ENCODE assay signal across 8 cellular contexts in the genomic region with DNA sequence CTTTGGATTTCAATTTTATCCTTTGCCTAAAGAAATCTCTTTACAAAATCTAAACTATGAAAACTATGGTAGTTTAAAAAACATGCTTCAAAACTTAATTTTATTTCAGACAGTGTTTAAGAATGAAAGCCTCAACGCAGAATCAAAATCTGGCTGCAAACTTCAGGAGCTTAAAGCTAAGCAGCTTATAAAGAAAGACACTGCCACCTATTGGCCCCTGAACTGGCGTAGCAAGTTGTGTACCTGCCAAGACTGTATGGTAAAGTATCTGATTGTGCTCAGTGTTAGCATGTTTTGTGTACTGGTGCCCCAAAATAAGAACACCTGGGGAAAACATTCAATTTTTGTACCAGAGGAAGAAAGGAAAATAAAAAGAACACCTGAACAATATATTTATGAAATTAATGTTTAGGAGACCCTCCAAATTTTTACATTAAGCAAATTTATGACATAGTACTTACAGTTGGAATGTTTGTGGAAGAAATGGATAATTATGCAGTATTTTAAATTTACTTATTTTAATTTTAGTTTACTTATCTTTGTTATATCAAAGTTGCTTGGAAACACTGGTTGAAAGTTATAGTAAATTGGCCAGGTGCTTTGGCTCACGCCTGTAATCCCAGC. TPM values are rescaled to one million over a fixed set of nuclear protein-coding genes. Genes with fewer than 3 reads are reported as not detected.
DNase-seq lines count a peak whose midpoint lies in the region; ATAC-seq and TF ChIP-seq lines count a peak whose summit lies in the region.

No MANE protein-coding gene starts in this region.

- DNase-seq in activated gamma-delta T cell treated with Interleukin-2 at 50 U/mL for 16 hours = peak; percentile 45
- no peak for DNase-seq in activated gamma-delta T cell (lab: John Stamatoyannopoulos, UW)
- peak; percentile 56 to 87 for DNase-seq in NCI-H524 (lab: John Stamatoyannopoulos, UW)
- peak; percentile 40 for DNase-seq in activated CD8-positive, alpha-beta memory T cell treated with anti-CD3 and anti-CD28 coated beads, Interleukin-2, amount 50 U/mL, for 4 hours
- peak; percentile 35 for DNase-seq in globus pallidus (ENCODE audit: low spot score)
- no peak for DNase-seq in spleen
- DNase-seq in coronary artery (ENCODE audit: low spot score) = no peak

- ATAC-seq in HG02973 (IDR thresholded peaks at IDR 0.05; ENCODE audit: unreplicated experiment) = peak; percentile 53

- intact Hi-C loops in spleen (cut with DNase I; ENCODE audit: low total_unique reads) = no loop called here

- no peaks in the 10 kb centered on the region for H3K4me1 ChIP-seq in spleen

- H3K27ac ChIP-seq in spleen (no peak overlapping the region), coronary artery (no peak overlapping the region)

- peak; percentile 11 to 65 (median 37) for TF ChIP-seq CTCF in spleen (IDR thresholded peaks at IDR 0.05 in 8 of 11, conservative IDR thresholded peaks at IDR 0.05 in 3 of 11)
- no peak for TF ChIP-seq CTCF in coronary artery (IDR thresholded peaks at IDR 0.05)

- H3K4me3 ChIP-seq in spleen (no peak overlapping the region), coronary artery (no peak overlapping the region)

- H3K36me3 ChIP-seq in spleen = peaks cover 0 to 100% (median 94%) of the 10 kb centered on the region in 6 donors

- H3K9me3 ChIP-seq in spleen = no peaks in the 10 kb centered on the region

- no peaks in the 10 kb centered on the region for H3K27me3 ChIP-seq in spleen (replicated peaks in 1 of 7)

- WGBS in spleen, 5 donors = 58 to 68% (median 59%) methylated on average over 3 of the region's 3 CpGs

- no peak for TF ChIP-seq POLR2A in spleen (IDR thresholded peaks at IDR 0.05)

RNA-seq across cellular contexts. Expression of gene UBR7, which starts 12.2 kb away (rescaled TPM):
- total RNA-seq in spleen = 10 to 100 TPM; 15.9 to 39.7 (median 22.2) TPM
- polyA plus RNA-seq in spleen = 10 to 100 TPM in 2 of 3 donors, 1 to 10 TPM in 1; 9.7 to 15.1 (median 13.1) TPM

RNA-seq across cellular contexts. Expression of gene GON7, which starts 12.3 kb away (rescaled TPM):
- 10 to 100 TPM in 3 of 7 donors, 1 to 10 TPM in 4; 7.2 to 16.6 (median 8.7) TPM for total RNA-seq in spleen
- 10 to 100 TPM; 19.3 to 27.0 (median 24.8) TPM for polyA plus RNA-seq in spleen

RNA-seq across cellular contexts. Expression of gene LYSET, which starts 34.1 kb away (rescaled TPM):
- total RNA-seq in spleen = 10 to 100 TPM in 5 of 7 donors, 1 to 10 TPM in 2; 8.5 to 15.7 (median 14.1) TPM
- polyA plus RNA-seq in spleen = 10 to 100 TPM; 21.8 to 29.2 (median 25.8) TPM

RNA-seq across cellular contexts. Expression of gene MOAP1, which starts 34.5 kb away (rescaled TPM):
- total RNA-seq in spleen = 10 to 100 TPM; 16.3 to 31.4 (median 28.1) TPM
- polyA plus RNA-seq in spleen = 10 to 100 TPM; 17.3 to 23.8 (median 21.5) TPM

Comparison
In these comparisons a context has a peak if more than half of its experiments do, and no peak if none do; other contexts are left out.
1. DNase-seq: peak in activated gamma-delta T cell treated with Interleukin-2 at 50 U/mL for 16 hours (single experiment), NCI-H524 (2 of 2), activated CD8-positive, alpha-beta memory T cell treated with anti-CD3 and anti-CD28 coated beads, Interleukin-2, amount 50 U/mL, for 4 hours (single experiment) and globus pallidus (single experiment); none in activated gamma-delta T cell (single experiment), spleen (single experiment) and coronary artery (single experiment).